ENCODE assay signal across 1 cellular context in the genomic region with DNA sequence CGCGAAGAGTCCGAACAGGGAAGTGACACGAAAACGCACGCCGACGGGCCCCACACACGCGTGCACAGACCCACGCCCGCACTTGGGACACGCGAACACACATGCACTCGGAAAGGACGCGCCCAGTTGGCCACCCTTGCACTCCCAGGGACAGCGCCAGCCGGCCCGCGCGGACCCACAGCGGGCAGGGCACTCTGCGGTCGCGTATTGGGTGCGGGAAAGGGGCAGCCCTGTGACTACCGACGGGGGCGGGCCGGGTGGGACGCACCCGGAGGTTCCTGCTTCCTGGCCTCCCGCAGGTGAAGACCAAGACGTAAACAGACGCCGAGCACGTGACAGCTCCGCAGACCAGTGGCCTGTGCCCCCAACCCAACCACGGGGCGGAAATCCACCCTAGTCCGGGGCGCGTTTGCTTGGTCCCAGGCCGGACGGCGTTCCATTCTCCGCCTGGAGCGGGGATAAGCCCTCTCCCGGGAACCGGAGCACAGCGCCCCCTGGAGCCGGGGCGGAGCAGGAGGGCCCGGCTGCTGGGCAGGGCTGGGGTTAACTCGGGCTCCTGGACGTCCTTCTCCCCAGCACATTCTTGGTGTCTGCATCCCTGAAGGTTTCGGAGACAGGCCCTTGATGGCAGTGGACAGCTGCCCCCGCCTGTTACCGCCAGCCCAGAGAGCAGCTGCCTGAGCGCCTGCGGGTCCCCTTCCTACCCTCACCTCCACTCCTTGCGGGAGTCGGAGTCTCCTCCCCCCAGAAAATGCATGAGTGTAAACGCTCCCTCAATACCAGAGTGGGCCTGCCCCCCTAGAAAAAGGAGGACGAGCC.
A peak's percentile ranks its signal among the peaks of the same experiment; 100 is the strongest.
TF ChIP-seq lines count a peak whose summit lies in the region.

No MANE protein-coding gene starts in this region.

TF ChIP-seq in HepG2, 621 proteins besides CTCF, POLR2A, EP300 and RAD21 (continued from another document and continues in another):
- TF ChIP-seq, protein P1, sequence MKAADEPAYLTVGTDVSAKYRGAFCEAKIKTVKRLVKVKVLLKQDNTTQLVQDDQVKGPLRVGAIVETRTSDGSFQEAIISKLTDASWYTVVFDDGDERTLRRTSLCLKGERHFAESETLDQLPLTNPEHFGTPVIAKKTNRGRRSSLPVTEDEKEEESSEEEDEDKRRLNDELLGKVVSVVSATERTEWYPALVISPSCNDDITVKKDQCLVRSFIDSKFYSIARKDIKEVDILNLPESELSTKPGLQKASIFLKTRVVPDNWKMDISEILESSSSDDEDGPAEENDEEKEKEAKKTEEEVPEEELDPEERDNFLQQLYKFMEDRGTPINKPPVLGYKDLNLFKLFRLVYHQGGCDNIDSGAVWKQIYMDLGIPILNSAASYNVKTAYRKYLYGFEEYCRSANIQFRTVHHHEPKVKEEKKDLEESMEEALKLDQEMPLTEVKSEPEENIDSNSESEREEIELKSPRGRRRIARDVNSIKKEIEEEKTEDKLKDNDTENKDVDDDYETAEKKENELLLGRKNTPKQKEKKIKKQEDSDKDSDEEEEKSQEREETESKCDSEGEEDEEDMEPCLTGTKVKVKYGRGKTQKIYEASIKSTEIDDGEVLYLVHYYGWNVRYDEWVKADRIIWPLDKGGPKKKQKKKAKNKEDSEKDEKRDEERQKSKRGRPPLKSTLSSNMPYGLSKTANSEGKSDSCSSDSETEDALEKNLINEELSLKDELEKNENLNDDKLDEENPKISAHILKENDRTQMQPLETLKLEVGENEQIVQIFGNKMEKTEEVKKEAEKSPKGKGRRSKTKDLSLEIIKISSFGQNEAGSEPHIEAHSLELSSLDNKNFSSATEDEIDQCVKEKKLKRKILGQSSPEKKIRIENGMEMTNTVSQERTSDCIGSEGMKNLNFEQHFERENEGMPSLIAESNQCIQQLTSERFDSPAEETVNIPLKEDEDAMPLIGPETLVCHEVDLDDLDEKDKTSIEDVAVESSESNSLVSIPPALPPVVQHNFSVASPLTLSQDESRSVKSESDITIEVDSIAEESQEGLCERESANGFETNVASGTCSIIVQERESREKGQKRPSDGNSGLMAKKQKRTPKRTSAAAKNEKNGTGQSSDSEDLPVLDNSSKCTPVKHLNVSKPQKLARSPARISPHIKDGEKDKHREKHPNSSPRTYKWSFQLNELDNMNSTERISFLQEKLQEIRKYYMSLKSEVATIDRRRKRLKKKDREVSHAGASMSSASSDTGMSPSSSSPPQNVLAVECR (CRISPR knock-in tag; IDR thresholded peaks at IDR 0.05; ENCODE audit: borderline replicate concordance) = peak; percentile 73
- no peak for TF ChIP-seq ZNF207 (IDR thresholded peaks at IDR 0.05; ENCODE audit: borderline replicate concordance)
- TF ChIP-seq GTF3A (CRISPR knock-in tag; conservative IDR thresholded peaks at IDR 0.05) = no peak; the same call in 1 of the 2 replicates
- no peak for TF ChIP-seq RBAK (CRISPR knock-in tag; IDR thresholded peaks at IDR 0.05)
- TF ChIP-seq HNRNPK (IDR thresholded peaks at IDR 0.05; ENCODE audit: low read depth, low read length, poor library complexity, severe bottlenecking) = no peak
- TF ChIP-seq ZNF569 (CRISPR knock-in tag; IDR thresholded peaks at IDR 0.05; ENCODE audit: borderline replicate concordance) = no peak
- TF ChIP-seq, protein P2, sequence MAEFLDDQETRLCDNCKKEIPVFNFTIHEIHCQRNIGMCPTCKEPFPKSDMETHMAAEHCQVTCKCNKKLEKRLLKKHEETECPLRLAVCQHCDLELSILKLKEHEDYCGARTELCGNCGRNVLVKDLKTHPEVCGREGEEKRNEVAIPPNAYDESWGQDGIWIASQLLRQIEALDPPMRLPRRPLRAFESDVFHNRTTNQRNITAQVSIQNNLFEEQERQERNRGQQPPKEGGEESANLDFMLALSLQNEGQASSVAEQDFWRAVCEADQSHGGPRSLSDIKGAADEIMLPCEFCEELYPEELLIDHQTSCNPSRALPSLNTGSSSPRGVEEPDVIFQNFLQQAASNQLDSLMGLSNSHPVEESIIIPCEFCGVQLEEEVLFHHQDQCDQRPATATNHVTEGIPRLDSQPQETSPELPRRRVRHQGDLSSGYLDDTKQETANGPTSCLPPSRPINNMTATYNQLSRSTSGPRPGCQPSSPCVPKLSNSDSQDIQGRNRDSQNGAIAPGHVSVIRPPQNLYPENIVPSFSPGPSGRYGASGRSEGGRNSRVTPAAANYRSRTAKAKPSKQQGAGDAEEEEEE (CRISPR knock-in tag; IDR thresholded peaks at IDR 0.05; ENCODE audit: borderline replicate concordance) = peak; percentile 71; the same call in 1 of the 2 replicates
- no peak for TF ChIP-seq KAT2B (IDR thresholded peaks at IDR 0.05; ENCODE audit: borderline replicate concordance, low read depth, low read length)
- TF ChIP-seq KMT2B (CRISPR knock-in tag; IDR thresholded peaks at IDR 0.05) = peak; percentile 38
- peak; percentile 80; the same call in 1 of the 2 replicates for TF ChIP-seq ZNF546 (CRISPR knock-in tag; conservative IDR thresholded peaks at IDR 0.05)
- TF ChIP-seq ZNF660 (CRISPR knock-in tag; IDR thresholded peaks at IDR 0.05; ENCODE audit: borderline replicate concordance, low read depth) = no peak
- 0 out of 2 replicates have a peak, but pooled peaks have one; percentile 18 for TF ChIP-seq ZSCAN12 (CRISPR knock-in tag; IDR thresholded peaks at IDR 0.05)
- TF ChIP-seq CREM (IDR thresholded peaks at IDR 0.05) = no peak
- no peak for TF ChIP-seq CREM (CRISPR knock-in tag; IDR thresholded peaks at IDR 0.05)
- TF ChIP-seq KDM2A (CRISPR knock-in tag; IDR thresholded peaks at IDR 0.05; ENCODE audit: borderline replicate concordance, low read depth) = peak; percentile 76; the same call in 1 of the 2 replicates
- peak; percentile 41 for TF ChIP-seq ZNF781 (CRISPR knock-in tag; IDR thresholded peaks at IDR 0.05; ENCODE audit: borderline replicate concordance, not compliant biosample characterization)
- TF ChIP-seq YEATS4 (CRISPR knock-in tag; IDR thresholded peaks at IDR 0.05; ENCODE audit: borderline replicate concordance) = peak; percentile 40; the same call in 1 of the 2 replicates
- TF ChIP-seq, protein P3, sequence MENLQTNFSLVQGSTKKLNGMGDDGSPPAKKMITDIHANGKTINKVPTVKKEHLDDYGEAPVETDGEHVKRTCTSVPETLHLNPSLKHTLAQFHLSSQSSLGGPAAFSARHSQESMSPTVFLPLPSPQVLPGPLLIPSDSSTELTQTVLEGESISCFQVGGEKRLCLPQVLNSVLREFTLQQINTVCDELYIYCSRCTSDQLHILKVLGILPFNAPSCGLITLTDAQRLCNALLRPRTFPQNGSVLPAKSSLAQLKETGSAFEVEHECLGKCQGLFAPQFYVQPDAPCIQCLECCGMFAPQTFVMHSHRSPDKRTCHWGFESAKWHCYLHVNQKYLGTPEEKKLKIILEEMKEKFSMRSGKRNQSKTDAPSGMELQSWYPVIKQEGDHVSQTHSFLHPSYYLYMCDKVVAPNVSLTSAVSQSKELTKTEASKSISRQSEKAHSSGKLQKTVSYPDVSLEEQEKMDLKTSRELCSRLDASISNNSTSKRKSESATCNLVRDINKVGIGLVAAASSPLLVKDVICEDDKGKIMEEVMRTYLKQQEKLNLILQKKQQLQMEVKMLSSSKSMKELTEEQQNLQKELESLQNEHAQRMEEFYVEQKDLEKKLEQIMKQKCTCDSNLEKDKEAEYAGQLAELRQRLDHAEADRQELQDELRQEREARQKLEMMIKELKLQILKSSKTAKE (CRISPR knock-in tag; IDR thresholded peaks at IDR 0.05; ENCODE audit: borderline replicate concordance) = no peak
- no peak for TF ChIP-seq ZNF878 (CRISPR knock-in tag; IDR thresholded peaks at IDR 0.05)
- TF ChIP-seq, protein P4, sequence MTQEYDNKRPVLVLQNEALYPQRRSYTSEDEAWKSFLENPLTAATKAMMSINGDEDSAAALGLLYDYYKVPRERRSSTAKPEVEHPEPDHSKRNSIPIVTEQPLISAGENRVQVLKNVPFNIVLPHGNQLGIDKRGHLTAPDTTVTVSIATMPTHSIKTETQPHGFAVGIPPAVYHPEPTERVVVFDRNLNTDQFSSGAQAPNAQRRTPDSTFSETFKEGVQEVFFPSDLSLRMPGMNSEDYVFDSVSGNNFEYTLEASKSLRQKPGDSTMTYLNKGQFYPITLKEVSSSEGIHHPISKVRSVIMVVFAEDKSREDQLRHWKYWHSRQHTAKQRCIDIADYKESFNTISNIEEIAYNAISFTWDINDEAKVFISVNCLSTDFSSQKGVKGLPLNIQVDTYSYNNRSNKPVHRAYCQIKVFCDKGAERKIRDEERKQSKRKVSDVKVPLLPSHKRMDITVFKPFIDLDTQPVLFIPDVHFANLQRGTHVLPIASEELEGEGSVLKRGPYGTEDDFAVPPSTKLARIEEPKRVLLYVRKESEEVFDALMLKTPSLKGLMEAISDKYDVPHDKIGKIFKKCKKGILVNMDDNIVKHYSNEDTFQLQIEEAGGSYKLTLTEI (CRISPR knock-in tag; conservative IDR thresholded peaks at IDR 0.05) = no peak
- TF ChIP-seq ZMYM4 (CRISPR knock-in tag; IDR thresholded peaks at IDR 0.05) = peak; percentile 41
- TF ChIP-seq PHF8 (CRISPR knock-in tag; IDR thresholded peaks at IDR 0.05) = peak; percentile 80
- no peak for TF ChIP-seq ZNF30 (CRISPR knock-in tag; IDR thresholded peaks at IDR 0.05)
- peak; percentile 39; the same call in 1 of the 2 replicates for TF ChIP-seq ZNF629 (CRISPR knock-in tag; conservative IDR thresholded peaks at IDR 0.05)
- TF ChIP-seq SNRNP70 (IDR thresholded peaks at IDR 0.05; ENCODE audit: low read depth, low read length) = no peak
- TF ChIP-seq MIER3 (CRISPR knock-in tag; IDR thresholded peaks at IDR 0.05; ENCODE audit: borderline replicate concordance) = 0 out of 2 replicates have a peak, but pooled peaks have one; percentile 40
- TF ChIP-seq, protein P5, sequence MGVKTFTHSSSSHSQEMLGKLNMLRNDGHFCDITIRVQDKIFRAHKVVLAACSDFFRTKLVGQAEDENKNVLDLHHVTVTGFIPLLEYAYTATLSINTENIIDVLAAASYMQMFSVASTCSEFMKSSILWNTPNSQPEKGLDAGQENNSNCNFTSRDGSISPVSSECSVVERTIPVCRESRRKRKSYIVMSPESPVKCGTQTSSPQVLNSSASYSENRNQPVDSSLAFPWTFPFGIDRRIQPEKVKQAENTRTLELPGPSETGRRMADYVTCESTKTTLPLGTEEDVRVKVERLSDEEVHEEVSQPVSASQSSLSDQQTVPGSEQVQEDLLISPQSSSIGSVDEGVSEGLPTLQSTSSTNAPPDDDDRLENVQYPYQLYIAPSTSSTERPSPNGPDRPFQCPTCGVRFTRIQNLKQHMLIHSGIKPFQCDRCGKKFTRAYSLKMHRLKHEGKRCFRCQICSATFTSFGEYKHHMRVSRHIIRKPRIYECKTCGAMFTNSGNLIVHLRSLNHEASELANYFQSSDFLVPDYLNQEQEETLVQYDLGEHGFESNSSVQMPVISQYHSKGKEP (CRISPR knock-in tag; IDR thresholded peaks at IDR 0.05) = 0 out of 2 replicates have a peak, but pooled peaks have one; percentile 49
- no peak for TF ChIP-seq ZNF775 (CRISPR knock-in tag; IDR thresholded peaks at IDR 0.05; ENCODE audit: borderline replicate concordance)
- TF ChIP-seq SIN3A (IDR thresholded peaks at IDR 0.05; ENCODE audit: borderline replicate concordance, low read depth, low read length) = 0 out of 2 replicates have a peak, but pooled peaks have one; percentile 40
- TF ChIP-seq, protein P6, sequence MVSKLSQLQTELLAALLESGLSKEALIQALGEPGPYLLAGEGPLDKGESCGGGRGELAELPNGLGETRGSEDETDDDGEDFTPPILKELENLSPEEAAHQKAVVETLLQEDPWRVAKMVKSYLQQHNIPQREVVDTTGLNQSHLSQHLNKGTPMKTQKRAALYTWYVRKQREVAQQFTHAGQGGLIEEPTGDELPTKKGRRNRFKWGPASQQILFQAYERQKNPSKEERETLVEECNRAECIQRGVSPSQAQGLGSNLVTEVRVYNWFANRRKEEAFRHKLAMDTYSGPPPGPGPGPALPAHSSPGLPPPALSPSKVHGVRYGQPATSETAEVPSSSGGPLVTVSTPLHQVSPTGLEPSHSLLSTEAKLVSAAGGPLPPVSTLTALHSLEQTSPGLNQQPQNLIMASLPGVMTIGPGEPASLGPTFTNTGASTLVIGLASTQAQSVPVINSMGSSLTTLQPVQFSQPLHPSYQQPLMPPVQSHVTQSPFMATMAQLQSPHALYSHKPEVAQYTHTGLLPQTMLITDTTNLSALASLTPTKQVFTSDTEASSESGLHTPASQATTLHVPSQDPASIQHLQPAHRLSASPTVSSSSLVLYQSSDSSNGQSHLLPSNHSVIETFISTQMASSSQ (IDR thresholded peaks at IDR 0.05; ENCODE audit: low read depth) = no peak
- TF ChIP-seq, protein P6 (CRISPR knock-in tag; IDR thresholded peaks at IDR 0.05; ENCODE audit: borderline replicate concordance) = 0 out of 2 replicates have a peak, but pooled peaks have one; percentile 19
- TF ChIP-seq ZNF296 (CRISPR knock-in tag; conservative IDR thresholded peaks at IDR 0.05) = 0 out of 2 replicates have a peak, but pooled peaks have one; percentile 15
- no peak for TF ChIP-seq SALL1 (CRISPR knock-in tag; IDR thresholded peaks at IDR 0.05)
- TF ChIP-seq ONECUT2 (CRISPR knock-in tag; IDR thresholded peaks at IDR 0.05) = no peak
- TF ChIP-seq, protein P7, sequence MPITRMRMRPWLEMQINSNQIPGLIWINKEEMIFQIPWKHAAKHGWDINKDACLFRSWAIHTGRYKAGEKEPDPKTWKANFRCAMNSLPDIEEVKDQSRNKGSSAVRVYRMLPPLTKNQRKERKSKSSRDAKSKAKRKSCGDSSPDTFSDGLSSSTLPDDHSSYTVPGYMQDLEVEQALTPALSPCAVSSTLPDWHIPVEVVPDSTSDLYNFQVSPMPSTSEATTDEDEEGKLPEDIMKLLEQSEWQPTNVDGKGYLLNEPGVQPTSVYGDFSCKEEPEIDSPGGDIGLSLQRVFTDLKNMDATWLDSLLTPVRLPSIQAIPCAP (CRISPR knock-in tag; IDR thresholded peaks at IDR 0.05; ENCODE audit: low read depth) = no peak
- peak; percentile 35; the same call in 1 of the 2 replicates for TF ChIP-seq SIN3B (IDR thresholded peaks at IDR 0.05; ENCODE audit: low read length)
- TF ChIP-seq ZNF616 (CRISPR knock-in tag; IDR thresholded peaks at IDR 0.05; ENCODE audit: low read depth) = no peak
- no peak for TF ChIP-seq ZNF530 (CRISPR knock-in tag; IDR thresholded peaks at IDR 0.05; ENCODE audit: low read depth)
